In the genomic region with DNA sequence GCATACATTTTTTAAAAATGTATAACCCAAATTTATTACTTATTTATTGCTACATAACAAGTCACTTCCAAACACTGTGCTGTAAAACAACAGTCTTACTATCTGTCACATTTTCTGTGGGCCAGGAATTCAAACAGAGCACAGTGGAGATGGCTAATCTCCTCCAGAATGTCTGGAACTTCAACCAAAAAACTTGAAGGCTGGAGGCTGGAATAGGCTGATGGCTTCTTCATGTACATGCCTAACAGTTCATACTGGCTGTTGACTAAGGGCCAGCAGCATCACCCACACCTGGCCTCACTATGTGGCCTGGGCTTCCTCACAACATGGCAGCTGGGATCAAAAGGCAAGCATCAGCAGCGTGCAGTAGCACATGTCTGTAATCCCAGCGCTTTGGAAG, we compare ENCODE assay signal across 21 cellular contexts.
DNase-seq lines count a peak whose midpoint lies in the region; TF ChIP-seq lines count a peak whose summit lies in the region.
"Had no signal": no experiment of that assay in that cellular context is flagged by ENCODE, and none has a peak within 500 bp of the region (broad histone marks: within the 10 kb centered on the region; RNA-seq: fewer than 3 reads in every experiment).

No MANE protein-coding gene starts in this region.

- intact Hi-C loops in ascending aorta (cut with DNase I) (loop anchor here (5.0 to 10.0 kb wide), 4 partner anchors 61 to 563 kb away; no protein-coding TSS in a partner anchor), posterior vena cava (cut with DNase I) (no loop called here)

- H3K4me3 ChIP-seq in ascending aorta (no peak overlapping the region), fibroblast of pulmonary artery (replicated peaks; ENCODE audit: low read depth, low read length) (no peak overlapping the region)

- no peaks in the 10 kb centered on the region for H3K9me3 ChIP-seq in ascending aorta

- no peaks in the 10 kb centered on the region for H3K36me3 ChIP-seq in ascending aorta

- peak overlapping the region; percentile 68 for H3K4me3 Mint-ChIP-seq in progenitor cell of endocrine pancreas (ENCODE audit: low read depth)
- H3K4me3 Mint-ChIP-seq: B cell; CD4-positive, CD25-positive, alpha-beta regulatory T cell; CD8-positive, alpha-beta memory T cell; HFFc6; IgD-negative memory B cell had no signal

- TF ChIP-seq CTCF in ascending aorta (IDR thresholded peaks at IDR 0.05), result no peak
- TF ChIP-seq CTCF in fibroblast of pulmonary artery (IDR thresholded peaks at IDR 0.05; ENCODE audit: low read length, missing control alignments), result no peak
- no peak for TF ChIP-seq CTCF in progenitor cell of endocrine pancreas (IDR thresholded peaks at IDR 0.05; ENCODE audit: unreplicated experiment)

- H3K9me3 Mint-ChIP-seq in progenitor cell of endocrine pancreas (ENCODE audit: low read depth), result no peaks in the 10 kb centered on the region
- H3K9me3 Mint-ChIP-seq: CD4-positive, CD25-positive, alpha-beta regulatory T cell; CD8-positive, alpha-beta memory T cell; HFFc6; IgD-negative memory B cell had no signal

- peak; percentile 53 for DNase-seq in EH (ENCODE audit: low read depth)
- DNase-seq in ascending aorta (ENCODE audit: low spot score in 2 of 2), result no peak
- DNase-seq in fibroblast of pulmonary artery (ENCODE audit: low read depth), result peak; percentile 16
- DNase-seq in progenitor cell of endocrine pancreas (ENCODE audit: low spot score, unreplicated experiment), result no peak
- no peak for DNase-seq in Kasumi-1 (lab: John Stamatoyannopoulos, UW)
- no peak for DNase-seq in activated CD4-positive, alpha-beta T cell treated with anti-CD3 and anti-CD28 coated beads, Interleukin-2, amount 50 U/mL, for 48 hours
- DNase-seq in activated effector memory CD4-positive, alpha-beta T cell treated with anti-CD3 and anti-CD28 coated beads, Interleukin-2, amount 50 U/mL, for 16 hours, result no peak
- DNase-seq in posterior vena cava (ENCODE audit: low spot score), result no peak
- DNase-seq: 8988T; C1 segment of cervical spinal cord; CD4-positive, CD25-positive, alpha-beta regulatory T cell; CD8-positive, alpha-beta memory T cell; COR-L47; DMS 273 treated with DMSO at 0.1 percent for 48 hours; DMS53; DND-41; GOT3; H7 had no signal

- no peak overlapping the region for H3K27ac Mint-ChIP-seq in progenitor cell of endocrine pancreas
- H3K27ac Mint-ChIP-seq: CD8-positive, alpha-beta memory T cell; HFFc6 had no signal

- H3K36me3 Mint-ChIP-seq in progenitor cell of endocrine pancreas (ENCODE audit: insufficient read depth), result peaks cover 8% of the 10 kb centered on the region
- H3K36me3 Mint-ChIP-seq: CD4-positive, CD25-positive, alpha-beta regulatory T cell; CD8-positive, alpha-beta memory T cell; IgD-negative memory B cell had no signal

- H3K27me3 ChIP-seq in ascending aorta, result no peaks in the 10 kb centered on the region

- peak overlapping the region; percentile 4 to 70 for H3K27ac ChIP-seq in ascending aorta

- peaks cover 35% of the 10 kb centered on the region for H3K4me1 Mint-ChIP-seq in progenitor cell of endocrine pancreas (ENCODE audit: low read depth)

- H3K27me3 Mint-ChIP-seq in progenitor cell of endocrine pancreas, result no peaks in the 10 kb centered on the region
- H3K27me3 Mint-ChIP-seq: B cell, IgD-negative memory B cell had no signal

- H3K4me1 ChIP-seq in ascending aorta, result peaks cover 0 to 9% of the 10 kb centered on the region in 2 donors

Comparison
In these comparisons a context has a peak if more than half of its experiments do, and no peak if none do; other contexts are left out.
1. DNase-seq: peak in EH (single experiment) and fibroblast of pulmonary artery (single experiment); none in ascending aorta (0 of 2), progenitor cell of endocrine pancreas (single experiment), Kasumi-1 (0 of 2), activated CD4-positive, alpha-beta T cell treated with anti-CD3 and anti-CD28 coated beads, Interleukin-2, amount 50 U/mL, for 48 hours (0 of 2), activated effector memory CD4-positive, alpha-beta T cell treated with anti-CD3 and anti-CD28 coated beads, Interleukin-2, amount 50 U/mL, for 16 hours (single experiment) and posterior vena cava (single experiment).